ENCODE assay signal across 12 cellular contexts in genomic region chr2:11864724-11865123, GRCh38.
"Had no signal": no experiment of that assay in that cellular context is flagged by ENCODE, and none has a peak within 500 bp of the region (broad histone marks: within the 10 kb centered on the region; RNA-seq: fewer than 3 reads in every experiment).

No MANE protein-coding gene starts in this region.

- ATAC-seq: natural killer cell treated with Interleukin-12 subunit alpha and Interleukin-12 subunit beta and Interleukin-15 and Interleukin-18, amount 100 ng/mL, for 72 hours; stimulated activated naive CD8-positive, alpha-beta T cell treated with anti-CD3 and anti-CD28 coated beads, Interleukin-15, Interleukin-2, amounts not matched to agents 100 U/mL and 50 U/mL, for 24 hours had no signal

- DNase-seq: activated CD4-positive, alpha-beta T cell treated with anti-CD3 and anti-CD28 coated beads for 4 hours; activated CD8-positive, alpha-beta memory T cell treated with anti-CD3 and anti-CD28 coated beads for 24 hours; activated naive CD4-positive, alpha-beta T cell treated with anti-CD3 and anti-CD28 coated beads, Interleukin-2, amount 50 U/mL, for 16 hours; activated T-cell treated with anti-CD3 and anti-CD28 coated beads for 4 hours; erythroblast; stimulated activated naive CD8-positive, alpha-beta T cell treated with anti-CD3 and anti-CD28 coated beads, Interleukin-15, Interleukin-2, amounts not matched to agents 100 U/mL and 50 U/mL, for 24 hours; SW 1271; T-helper 9 cell; upper lobe of right lung had no signal

- H3K4me3 ChIP-seq: adrenal gland, upper lobe of right lung had no signal

- H3K27me3 ChIP-seq: adrenal gland, upper lobe of right lung had no signal

- H3K36me3 ChIP-seq: adrenal gland, upper lobe of right lung had no signal

- H3K27ac ChIP-seq: upper lobe of right lung, VCaP had no signal

- H3K9me3 Mint-ChIP-seq: natural killer cell treated with Interleukin-12 subunit alpha and Interleukin-12 subunit beta and Interleukin-15 and Interleukin-18, amount 100 ng/mL, for 72 hours had no signal

- H3K9me3 ChIP-seq: adrenal gland, upper lobe of right lung had no signal

- H3K36me3 Mint-ChIP-seq: natural killer cell treated with Interleukin-12 subunit alpha and Interleukin-12 subunit beta and Interleukin-15 and Interleukin-18, amount 100 ng/mL, for 72 hours had no signal
